In the genomic region with DNA sequence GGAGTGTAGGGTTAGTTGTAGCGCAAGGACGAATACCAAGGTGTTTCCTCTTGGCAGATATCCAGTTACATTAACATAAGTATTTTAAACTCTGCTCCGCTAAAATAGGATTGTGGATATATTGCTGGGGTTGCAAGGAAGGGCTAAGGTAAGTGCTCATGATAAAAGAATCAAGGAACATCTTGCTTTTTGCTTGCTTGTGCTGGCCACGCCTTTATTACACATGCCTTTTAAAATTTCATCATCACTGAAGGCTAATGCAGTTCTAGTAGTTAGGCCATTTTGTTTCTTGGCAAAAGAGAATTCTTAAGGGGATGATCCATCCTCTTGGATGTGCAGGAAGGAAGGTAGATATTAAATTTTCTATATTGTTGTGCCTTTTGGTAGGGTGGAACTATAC, we compare ENCODE assay signal across 17 cellular contexts.
A peak's percentile ranks its signal among the peaks of the same experiment; 100 is the strongest.
DNase-seq lines count a peak whose midpoint lies in the region; ATAC-seq and TF ChIP-seq lines count a peak whose summit lies in the region.
"Had no signal": no experiment of that assay in that cellular context is flagged by ENCODE, and none has a peak within 500 bp of the region (broad histone marks: within the 10 kb centered on the region; RNA-seq: fewer than 3 reads in every experiment).

No MANE protein-coding gene starts in this region.

- no peak overlapping the region for H2AFZ ChIP-seq in HCT116 (ENCODE audit: low read depth, low read length, poor library complexity, severe bottlenecking)
- no peak overlapping the region for H2AFZ ChIP-seq in mesenchymal stem cell (ENCODE audit: low read depth, low read length)
- H2AFZ ChIP-seq: GM23338 had no signal

- ATAC-seq in HCT116 (no peak), RWPE2 (ENCODE audit: low read depth) (peak; percentile 42; the same call in 1 of the 3 replicates), esophagus mucosa (peak; percentile 53)
- ATAC-seq: GM12878, GM23338 had no signal

- no peak overlapping the region for H2BK5ac ChIP-seq in mesenchymal stem cell (ENCODE audit: low read depth, low read length, poor library complexity, severe bottlenecking)

- H4K20me1 ChIP-seq in HCT116 (ENCODE audit: insufficient read depth), result no peaks in the 10 kb centered on the region

- H3K9ac ChIP-seq in HCT116 (ENCODE audit: low read length) (no peak overlapping the region), mesenchymal stem cell (ENCODE audit: low read length) (no peak overlapping the region)

- POLR2A ChIA-PET in HCT116 (lab: Charles Lee), result no interaction called here

- H2BK15ac ChIP-seq in mesenchymal stem cell (ENCODE audit: low read depth, poor library complexity, severe bottlenecking), result no peak overlapping the region

- no peak overlapping the region for H2AK5ac ChIP-seq in mesenchymal stem cell (ENCODE audit: low read length, severe bottlenecking)

- H3K4me2 ChIP-seq in HCT116 (ENCODE audit: low read length) (no peak overlapping the region), mesenchymal stem cell (ENCODE audit: low read length, poor library complexity, severe bottlenecking) (no peak overlapping the region)
- H3K4me2 ChIP-seq: GM23338 had no signal

- no peaks in the 10 kb centered on the region for H3K9me2 ChIP-seq in HCT116 (ENCODE audit: insufficient read depth)

- no peak overlapping the region for H4K8ac ChIP-seq in mesenchymal stem cell (ENCODE audit: low read length)

- H3K79me1 ChIP-seq in mesenchymal stem cell (replicated peaks; ENCODE audit: low read length, poor library complexity, severe bottlenecking), result peaks cover 12% of the 10 kb centered on the region

- H3K79me2 ChIP-seq in HCT116 (ENCODE audit: insufficient read depth, low read length), result no peaks in the 10 kb centered on the region

- intact Hi-C loops in HCT116 (cut with micrococcal nuclease), result no loop called here

- no peak overlapping the region for H2BK120ac ChIP-seq in mesenchymal stem cell (ENCODE audit: low read depth, low read length)

- no peak overlapping the region for H3K4ac ChIP-seq in mesenchymal stem cell (ENCODE audit: low read depth in 1 of 2, low read length in 2 of 2)

- H2BK12ac ChIP-seq in mesenchymal stem cell (ENCODE audit: low read length in 2 of 2), result no peak overlapping the region

- H3K18ac ChIP-seq in mesenchymal stem cell (ENCODE audit: low read depth in 1 of 2, low read length in 2 of 2), result no peak overlapping the region

- no peak overlapping the region for H3K23ac ChIP-seq in mesenchymal stem cell (ENCODE audit: low read length in 2 of 2)

- no peak overlapping the region for H3K14ac ChIP-seq in mesenchymal stem cell (ENCODE audit: low read length in 2 of 2)

- H3K27ac ChIP-seq in HCT116 (ENCODE audit: low read depth, low read length) (no peak overlapping the region), RWPE2 (ENCODE audit: poor library complexity, severe bottlenecking) (no peak overlapping the region), mesenchymal stem cell (ENCODE audit: low read length, poor library complexity, severe bottlenecking) (no peak overlapping the region)
- H3K27ac ChIP-seq: RWPE1, SJCRH30 had no signal

- no peaks in the 10 kb centered on the region for H3K9me3 ChIP-seq in HCT116 (ENCODE audit: control insufficient read depth in 1 of 2, insufficient read depth in 1 of 2, low read depth in 1 of 2, low read length in 2 of 2)
- H3K9me3 ChIP-seq in RWPE2 (ENCODE audit: severe bottlenecking), result no peaks in the 10 kb centered on the region
- no peaks in the 10 kb centered on the region for H3K9me3 ChIP-seq in mesenchymal stem cell (ENCODE audit: control insufficient read depth, low read length)
- H3K9me3 ChIP-seq: SJCRH30 had no signal

- TF ChIP-seq POLR2A in HCT116 (IDR thresholded peaks at IDR 0.05; ENCODE audit: borderline replicate concordance, extremely low read depth, insufficient read depth, insufficient read length), result no peak

- BruUV-seq in HCT116 (replicated peaks; lab: Mats Ljungman, UMichigan), result no TSS peak

- no peak for TF ChIP-seq RAD21 in HCT116 (IDR thresholded peaks at IDR 0.05; ENCODE audit: low read depth)

- H4K91ac ChIP-seq in mesenchymal stem cell (ENCODE audit: low read length), result no peak overlapping the region

- H3K4me3 ChIP-seq in HCT116 (replicated peaks in 1 of 2; ENCODE audit: low read depth in 1 of 2, low read length in 2 of 2), result no peak overlapping the region
- H3K4me3 ChIP-seq in RWPE2 (ENCODE audit: severe bottlenecking), result no peak overlapping the region
- H3K4me3 ChIP-seq in mesenchymal stem cell (ENCODE audit: insufficient read depth in 1 of 2, low read depth in 1 of 2, low read length in 2 of 2), result no peak overlapping the region
- H3K4me3 ChIP-seq: GM12878, GM23338, SJCRH30 had no signal

- DNase-seq in HCT116 (ENCODE audit: low read depth, low spot score) (no peak), RWPE2 (ENCODE audit: low spot score) (no peak), renal cortical epithelial cell (ENCODE audit: low read depth) (peak; percentile 32), mesenchymal stem cell (no peak), NCI-H524 (lab: John Stamatoyannopoulos, UW) (no peak)
- no peak for DNase-seq in activated CD4-positive, alpha-beta T cell treated with anti-CD3 and anti-CD28 coated beads, Interleukin-2, amount 50 U/mL, for 1 hour
- DNase-seq: CD4-positive, alpha-beta memory T cell; GDM1; MM.1S; NCI-H1092 treated with DMSO at 0.1 percent for 48 hours; NCI-H1694 treated with DMSO at 0.1 percent for 48 hours; NCI-H2107; SJCRH30 had no signal

- no peaks in the 10 kb centered on the region; a peak in 1 of 4 replicates for H3K4me1 ChIP-seq in HCT116 (ENCODE audit: control insufficient read depth in 1 of 2, insufficient read depth in 2 of 2, low read length in 2 of 2)
- peaks cover 14% of the 10 kb centered on the region for H3K4me1 ChIP-seq in RWPE2 (ENCODE audit: insufficient read depth, poor library complexity, severe bottlenecking)
- peaks cover 11% of the 10 kb centered on the region for H3K4me1 ChIP-seq in mesenchymal stem cell (ENCODE audit: control insufficient read depth, insufficient read depth, low read depth, low read length)
- H3K4me1 ChIP-seq: SJCRH30 had no signal

- WGBS in mesenchymal stem cell, result no CpG with 5 or more reads among the region's 4 CpGs

- RAD21 ChIA-PET in HCT116 (lab: Charles Lee; ENCODE audit: low non-redundant PET in 1 of 2, low total read pairs in 2 of 2, uncharacterized antibody in 2 of 2, unreplicated experiment in 2 of 2), result no interaction called here

- CTCF ChIA-PET in HCT116 (lab: Charles Lee), result no interaction called here

- H3K36me3 ChIP-seq in HCT116 (ENCODE audit: control insufficient read depth in 1 of 2, insufficient read depth in 2 of 2, low read length in 2 of 2) (no peaks in the 10 kb centered on the region), RWPE2 (ENCODE audit: low read depth) (no peaks in the 10 kb centered on the region), mesenchymal stem cell (ENCODE audit: control insufficient read depth in 1 of 2, insufficient read depth in 2 of 2, low read depth in 1 of 2, low read length in 2 of 2) (no peaks in the 10 kb centered on the region)
- H3K36me3 ChIP-seq: SJCRH30 had no signal

- TF ChIP-seq CTCF in HCT116 (IDR thresholded peaks at IDR 0.05 in 2 of 3, conservative IDR thresholded peaks at IDR 0.05 in 1 of 3; ENCODE audit: borderline replicate concordance in 1 of 3, insufficient read depth in 1 of 3, low read depth in 2 of 3, low read length in 2 of 3), result no peak
- no peak for TF ChIP-seq CTCF in RWPE2 (IDR thresholded peaks at IDR 0.05; ENCODE audit: poor library complexity, severe bottlenecking)

- H3K27me3 ChIP-seq in HCT116 (ENCODE audit: insufficient read depth, low read length) (no peaks in the 10 kb centered on the region), RWPE2 (ENCODE audit: insufficient read depth, poor library complexity, severe bottlenecking) (no peaks in the 10 kb centered on the region), mesenchymal stem cell (ENCODE audit: control insufficient read depth in 1 of 2, insufficient read depth in 1 of 2, low read length in 2 of 2) (no peaks in the 10 kb centered on the region)
- H3K27me3 ChIP-seq: SJCRH30 had no signal

TF ChIP-seq in HCT116, 20 proteins besides CTCF, POLR2A, EP300 and RAD21:
- TF ChIP-seq POLR2AphosphoS5 (IDR thresholded peaks at IDR 0.05; ENCODE audit: low read depth, low read length) (no peak), CEBPB (IDR thresholded peaks at IDR 0.05; ENCODE audit: low read depth) (peak; percentile 24; the same call in 1 of the 2 replicates)
